ENCODE assay signal across 21 cellular contexts in the genomic region with DNA sequence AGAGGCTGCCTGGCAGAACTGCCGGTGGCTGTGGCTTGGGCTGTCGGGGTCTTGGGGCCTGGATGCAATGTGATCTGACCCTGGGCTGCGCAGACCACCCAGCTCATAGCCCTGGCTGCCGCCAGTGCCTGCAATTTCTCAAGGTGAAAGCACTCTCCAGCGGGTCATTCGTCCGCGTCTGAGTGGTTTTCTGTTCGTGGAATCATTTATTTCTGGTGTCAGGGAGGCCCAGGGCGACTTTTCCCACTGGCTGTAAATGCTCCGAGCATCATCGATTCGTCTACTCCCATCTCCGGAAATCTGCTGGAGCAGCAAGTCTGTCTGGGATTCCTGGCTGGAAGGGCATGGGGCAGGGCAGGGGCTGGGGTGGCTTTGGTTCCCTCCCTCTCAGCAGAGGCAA.
"Had no signal": no experiment of that assay in that cellular context is flagged by ENCODE, and none has a peak within 500 bp of the region (broad histone marks: within the 10 kb centered on the region; RNA-seq: fewer than 3 reads in every experiment).

No MANE protein-coding gene starts in this region.

- ATAC-seq: activated T-cell treated with anti-CD3 and anti-CD28 coated beads, Interleukin-2, amount 50 U/mL, for 4 hours; activated T-helper 17 cell treated with anti-CD3 and anti-CD28 coated beads, Interleukin-2, amount 50 U/mL, for 72 hours; gastroesophageal sphincter had no signal

- H3K9me3 Mint-ChIP-seq: activated CD4-positive, alpha-beta memory T cell treated with anti-CD3 and anti-CD28 coated beads, Interleukin-2, amount 10 ng/mL, durations not matched to agents 7 days and 5 days; activated CD4-positive, alpha-beta T cell treated with anti-CD3 and anti-CD28 coated beads, Interleukin-2, amount 10 ng/mL, durations not matched to agents 7 days and 5 days; activated T-cell treated with anti-CD3 and anti-CD28 coated beads, Interleukin-2, amount 50 U/mL, for 4 hours; activated T-helper 17 cell treated with anti-CD3 and anti-CD28 coated beads, Interleukin-2, amount 50 U/mL, for 72 hours had no signal

- H3K27ac ChIP-seq: epithelial cell of prostate, esophagus squamous epithelium, gastroesophageal sphincter had no signal

- H3K4me3 ChIP-seq: esophagus squamous epithelium, gastroesophageal sphincter had no signal

- H3K27me3 Mint-ChIP-seq: activated naive CD8-positive, alpha-beta T cell had no signal

- H3K36me3 Mint-ChIP-seq: activated naive CD8-positive, alpha-beta T cell had no signal

- H3K36me3 ChIP-seq: esophagus squamous epithelium, gastroesophageal sphincter had no signal

- H3K27ac Mint-ChIP-seq: activated CD4-positive, alpha-beta memory T cell treated with anti-CD3 and anti-CD28 coated beads, Interleukin-2, amount 10 ng/mL, durations not matched to agents 7 days and 5 days; activated CD4-positive, alpha-beta T cell treated with anti-CD3 and anti-CD28 coated beads, Interleukin-2, amount 10 ng/mL, durations not matched to agents 7 days and 5 days; activated naive CD8-positive, alpha-beta T cell; activated T-helper 17 cell treated with anti-CD3 and anti-CD28 coated beads, Interleukin-2, amount 50 U/mL, for 72 hours had no signal

- DNase-seq: activated CD4-positive, alpha-beta memory T cell treated with anti-CD3 and anti-CD28 coated beads, Interleukin-2, amount 10 ng/mL, durations not matched to agents 7 days and 5 days; activated CD4-positive, alpha-beta T cell treated with anti-CD3 and anti-CD28 coated beads for 1 hour; activated CD4-positive, alpha-beta T cell treated with anti-CD3 and anti-CD28 coated beads for 4 hours; activated CD4-positive, alpha-beta T cell treated with anti-CD3 and anti-CD28 coated beads, Interleukin-2, amount 10 ng/mL, durations not matched to agents 7 days and 5 days; activated CD4-positive, alpha-beta T cell treated with anti-CD3 and anti-CD28 coated beads, Interleukin-2, amount 50 U/mL, for 4 hours; activated effector memory CD4-positive, alpha-beta T cell treated with Interleukin-2 at 50 U/mL for 16 hours; activated gamma-delta T cell treated with Interleukin-2 at 50 U/mL for 16 hours; activated naive CD4-positive, alpha-beta T cell treated with anti-CD3 and anti-CD28 coated beads, Interleukin-2, amount 50 U/mL, for 16 hours; activated naive CD4-positive, alpha-beta T cell treated with Interleukin-2 at 50 U/mL for 16 hours; activated T-cell treated with anti-CD3 and anti-CD28 coated beads, Interleukin-2, amount 50 U/mL, for 4 hours; amniotic stem cell; anterior cingulate cortex; caudate nucleus; effector CD8-positive, alpha-beta T cell; esophagus squamous epithelium; foreskin melanocyte; T-helper 2 cell had no signal

- H3K4me3 Mint-ChIP-seq: activated CD4-positive, alpha-beta memory T cell treated with anti-CD3 and anti-CD28 coated beads, Interleukin-2, amount 10 ng/mL, durations not matched to agents 7 days and 5 days; activated CD4-positive, alpha-beta T cell treated with anti-CD3 and anti-CD28 coated beads, Interleukin-2, amount 10 ng/mL, durations not matched to agents 7 days and 5 days; activated naive CD8-positive, alpha-beta T cell; activated T-cell treated with anti-CD3 and anti-CD28 coated beads, Interleukin-2, amount 50 U/mL, for 4 hours; activated T-helper 17 cell treated with anti-CD3 and anti-CD28 coated beads, Interleukin-2, amount 50 U/mL, for 72 hours had no signal

- H3K4me1 Mint-ChIP-seq: activated CD4-positive, alpha-beta memory T cell treated with anti-CD3 and anti-CD28 coated beads, Interleukin-2, amount 10 ng/mL, durations not matched to agents 7 days and 5 days; activated CD4-positive, alpha-beta T cell treated with anti-CD3 and anti-CD28 coated beads, Interleukin-2, amount 10 ng/mL, durations not matched to agents 7 days and 5 days; activated T-helper 17 cell treated with anti-CD3 and anti-CD28 coated beads, Interleukin-2, amount 50 U/mL, for 72 hours had no signal
